In the genomic region with DNA sequence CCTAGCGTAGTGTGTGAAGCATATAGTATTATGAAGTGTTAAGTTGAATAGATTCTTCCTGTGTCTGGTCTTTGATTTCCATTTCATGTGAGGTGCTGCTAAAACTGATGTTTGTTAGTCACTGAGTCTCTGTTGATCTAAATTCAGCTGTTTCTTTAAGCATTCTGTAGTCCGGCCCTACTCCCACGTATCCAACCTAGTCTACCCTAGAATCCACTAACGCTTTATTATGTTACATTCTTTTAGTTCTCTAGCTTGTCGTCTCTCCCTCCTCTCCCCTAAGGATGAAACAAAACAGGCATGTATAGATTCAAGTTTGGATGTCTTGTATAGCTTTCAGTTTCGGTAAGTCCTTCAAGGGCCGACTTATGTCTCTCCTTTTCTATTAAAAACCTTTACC, we compare ENCODE assay signal across 1 cellular context.
TF ChIP-seq lines count a peak whose summit lies in the region.

No MANE protein-coding gene starts in this region.

TF ChIP-seq in H1, 55 proteins besides CTCF, POLR2A, EP300 and RAD21:
- TF ChIP-seq, protein P1, sequence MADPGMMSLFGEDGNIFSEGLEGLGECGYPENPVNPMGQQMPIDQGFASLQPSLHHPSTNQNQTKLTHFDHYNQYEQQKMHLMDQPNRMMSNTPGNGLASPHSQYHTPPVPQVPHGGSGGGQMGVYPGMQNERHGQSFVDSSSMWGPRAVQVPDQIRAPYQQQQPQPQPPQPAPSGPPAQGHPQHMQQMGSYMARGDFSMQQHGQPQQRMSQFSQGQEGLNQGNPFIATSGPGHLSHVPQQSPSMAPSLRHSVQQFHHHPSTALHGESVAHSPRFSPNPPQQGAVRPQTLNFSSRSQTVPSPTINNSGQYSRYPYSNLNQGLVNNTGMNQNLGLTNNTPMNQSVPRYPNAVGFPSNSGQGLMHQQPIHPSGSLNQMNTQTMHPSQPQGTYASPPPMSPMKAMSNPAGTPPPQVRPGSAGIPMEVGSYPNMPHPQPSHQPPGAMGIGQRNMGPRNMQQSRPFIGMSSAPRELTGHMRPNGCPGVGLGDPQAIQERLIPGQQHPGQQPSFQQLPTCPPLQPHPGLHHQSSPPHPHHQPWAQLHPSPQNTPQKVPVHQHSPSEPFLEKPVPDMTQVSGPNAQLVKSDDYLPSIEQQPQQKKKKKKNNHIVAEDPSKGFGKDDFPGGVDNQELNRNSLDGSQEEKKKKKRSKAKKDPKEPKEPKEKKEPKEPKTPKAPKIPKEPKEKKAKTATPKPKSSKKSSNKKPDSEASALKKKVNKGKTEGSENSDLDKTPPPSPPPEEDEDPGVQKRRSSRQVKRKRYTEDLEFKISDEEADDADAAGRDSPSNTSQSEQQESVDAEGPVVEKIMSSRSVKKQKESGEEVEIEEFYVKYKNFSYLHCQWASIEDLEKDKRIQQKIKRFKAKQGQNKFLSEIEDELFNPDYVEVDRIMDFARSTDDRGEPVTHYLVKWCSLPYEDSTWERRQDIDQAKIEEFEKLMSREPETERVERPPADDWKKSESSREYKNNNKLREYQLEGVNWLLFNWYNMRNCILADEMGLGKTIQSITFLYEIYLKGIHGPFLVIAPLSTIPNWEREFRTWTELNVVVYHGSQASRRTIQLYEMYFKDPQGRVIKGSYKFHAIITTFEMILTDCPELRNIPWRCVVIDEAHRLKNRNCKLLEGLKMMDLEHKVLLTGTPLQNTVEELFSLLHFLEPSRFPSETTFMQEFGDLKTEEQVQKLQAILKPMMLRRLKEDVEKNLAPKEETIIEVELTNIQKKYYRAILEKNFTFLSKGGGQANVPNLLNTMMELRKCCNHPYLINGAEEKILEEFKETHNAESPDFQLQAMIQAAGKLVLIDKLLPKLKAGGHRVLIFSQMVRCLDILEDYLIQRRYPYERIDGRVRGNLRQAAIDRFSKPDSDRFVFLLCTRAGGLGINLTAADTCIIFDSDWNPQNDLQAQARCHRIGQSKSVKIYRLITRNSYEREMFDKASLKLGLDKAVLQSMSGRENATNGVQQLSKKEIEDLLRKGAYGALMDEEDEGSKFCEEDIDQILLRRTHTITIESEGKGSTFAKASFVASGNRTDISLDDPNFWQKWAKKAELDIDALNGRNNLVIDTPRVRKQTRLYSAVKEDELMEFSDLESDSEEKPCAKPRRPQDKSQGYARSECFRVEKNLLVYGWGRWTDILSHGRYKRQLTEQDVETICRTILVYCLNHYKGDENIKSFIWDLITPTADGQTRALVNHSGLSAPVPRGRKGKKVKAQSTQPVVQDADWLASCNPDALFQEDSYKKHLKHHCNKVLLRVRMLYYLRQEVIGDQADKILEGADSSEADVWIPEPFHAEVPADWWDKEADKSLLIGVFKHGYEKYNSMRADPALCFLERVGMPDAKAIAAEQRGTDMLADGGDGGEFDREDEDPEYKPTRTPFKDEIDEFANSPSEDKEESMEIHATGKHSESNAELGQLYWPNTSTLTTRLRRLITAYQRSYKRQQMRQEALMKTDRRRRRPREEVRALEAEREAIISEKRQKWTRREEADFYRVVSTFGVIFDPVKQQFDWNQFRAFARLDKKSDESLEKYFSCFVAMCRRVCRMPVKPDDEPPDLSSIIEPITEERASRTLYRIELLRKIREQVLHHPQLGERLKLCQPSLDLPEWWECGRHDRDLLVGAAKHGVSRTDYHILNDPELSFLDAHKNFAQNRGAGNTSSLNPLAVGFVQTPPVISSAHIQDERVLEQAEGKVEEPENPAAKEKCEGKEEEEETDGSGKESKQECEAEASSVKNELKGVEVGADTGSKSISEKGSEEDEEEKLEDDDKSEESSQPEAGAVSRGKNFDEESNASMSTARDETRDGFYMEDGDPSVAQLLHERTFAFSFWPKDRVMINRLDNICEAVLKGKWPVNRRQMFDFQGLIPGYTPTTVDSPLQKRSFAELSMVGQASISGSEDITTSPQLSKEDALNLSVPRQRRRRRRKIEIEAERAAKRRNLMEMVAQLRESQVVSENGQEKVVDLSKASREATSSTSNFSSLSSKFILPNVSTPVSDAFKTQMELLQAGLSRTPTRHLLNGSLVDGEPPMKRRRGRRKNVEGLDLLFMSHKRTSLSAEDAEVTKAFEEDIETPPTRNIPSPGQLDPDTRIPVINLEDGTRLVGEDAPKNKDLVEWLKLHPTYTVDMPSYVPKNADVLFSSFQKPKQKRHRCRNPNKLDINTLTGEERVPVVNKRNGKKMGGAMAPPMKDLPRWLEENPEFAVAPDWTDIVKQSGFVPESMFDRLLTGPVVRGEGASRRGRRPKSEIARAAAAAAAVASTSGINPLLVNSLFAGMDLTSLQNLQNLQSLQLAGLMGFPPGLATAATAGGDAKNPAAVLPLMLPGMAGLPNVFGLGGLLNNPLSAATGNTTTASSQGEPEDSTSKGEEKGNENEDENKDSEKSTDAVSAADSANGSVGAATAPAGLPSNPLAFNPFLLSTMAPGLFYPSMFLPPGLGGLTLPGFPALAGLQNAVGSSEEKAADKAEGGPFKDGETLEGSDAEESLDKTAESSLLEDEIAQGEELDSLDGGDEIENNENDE (IDR thresholded peaks at IDR 0.05; ENCODE audit: insufficient replicate concordance, low read length), result no peak
- TF ChIP-seq, protein P2, sequence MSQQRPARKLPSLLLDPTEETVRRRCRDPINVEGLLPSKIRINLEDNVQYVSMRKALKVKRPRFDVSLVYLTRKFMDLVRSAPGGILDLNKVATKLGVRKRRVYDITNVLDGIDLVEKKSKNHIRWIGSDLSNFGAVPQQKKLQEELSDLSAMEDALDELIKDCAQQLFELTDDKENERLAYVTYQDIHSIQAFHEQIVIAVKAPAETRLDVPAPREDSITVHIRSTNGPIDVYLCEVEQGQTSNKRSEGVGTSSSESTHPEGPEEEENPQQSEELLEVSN (IDR thresholded peaks at IDR 0.05), result no peak
- TF ChIP-seq NRF1 (IDR thresholded peaks at IDR 0.05; ENCODE audit: low read depth, low read length) (no peak), KDM1A (IDR thresholded peaks at IDR 0.05; ENCODE audit: borderline replicate concordance, low read length) (no peak), GABPA (IDR thresholded peaks at IDR 0.05; ENCODE audit: borderline replicate concordance, insufficient read depth, low read length) (no peak), CREB1 (IDR thresholded peaks at IDR 0.05) (no peak), RNF2 (IDR thresholded peaks at IDR 0.05; ENCODE audit: borderline replicate concordance, low read depth, low read length, missing control alignments, poor library complexity, severe bottlenecking) (no peak), RXRA (IDR thresholded peaks at IDR 0.05; ENCODE audit: insufficient read depth, low read depth, low read length) (no peak)
